Comparison of ENCODE assay signal across 8 cellular contexts in the genomic region with DNA sequence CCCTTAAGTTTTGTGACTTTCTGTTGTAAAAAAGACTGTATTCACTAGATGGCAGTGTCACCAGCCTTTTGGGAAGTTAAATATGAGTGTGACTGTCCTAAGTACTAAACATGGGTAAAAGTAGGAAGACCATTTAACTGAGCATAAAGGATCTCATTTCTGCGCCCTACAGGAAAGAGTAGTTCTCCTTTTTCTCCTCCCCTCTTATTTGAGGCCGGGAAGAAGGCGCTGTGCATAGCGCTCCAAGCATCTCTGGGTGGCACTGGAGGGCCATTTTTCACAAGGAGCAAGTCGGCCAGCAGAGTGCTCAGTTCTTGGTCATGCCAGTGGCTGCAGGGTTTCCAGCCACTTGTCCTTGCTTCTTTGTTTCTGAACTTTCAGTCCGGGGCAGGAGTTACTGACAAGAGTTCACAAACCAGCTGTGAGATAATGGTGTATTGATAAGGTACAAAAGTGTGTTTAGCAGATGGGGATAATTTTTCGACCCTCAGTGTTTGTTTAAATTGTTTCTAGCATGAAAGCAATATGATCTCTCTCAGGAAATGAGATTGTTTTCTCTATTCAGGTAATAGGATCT.
DNase-seq lines count a peak whose midpoint lies in the region; ATAC-seq and TF ChIP-seq lines count a peak whose summit lies in the region.

No MANE protein-coding gene starts in this region.

- H3K36me3 ChIP-seq in heart left ventricle (no peaks in the 10 kb centered on the region), parathyroid adenoma (ENCODE audit: control insufficient read depth, insufficient read depth, low read length) (no peaks in the 10 kb centered on the region)

- intact Hi-C loops in heart left ventricle (cut with DNase I) = loop anchor here (1.0 to 10.0 kb wide), 12 partner anchors 81 to 393 kb away; no protein-coding TSS in a partner anchor

- TF ChIP-seq POLR2A in heart left ventricle (IDR thresholded peaks at IDR 0.05) = no peak

- peak; percentile 88 for ATAC-seq in GM19452 (IDR thresholded peaks at IDR 0.05; ENCODE audit: unreplicated experiment)
- ATAC-seq in HG03565 (IDR thresholded peaks at IDR 0.05; ENCODE audit: unreplicated experiment) = peak; percentile 84
- ATAC-seq in heart left ventricle = peak; percentile 88 to 95 (median 92)
- ATAC-seq in HG03571 (IDR thresholded peaks at IDR 0.05; ENCODE audit: unreplicated experiment) = no peak

- H3K27me3 ChIP-seq in heart left ventricle (no peaks in the 10 kb centered on the region), parathyroid adenoma (ENCODE audit: control insufficient read depth, insufficient read depth, low read length) (no peaks in the 10 kb centered on the region)

- H3K27ac ChIP-seq in heart left ventricle = peak overlapping the region; percentile 3 to 79 (median 44)
- no peak overlapping the region for H3K27ac ChIP-seq in parathyroid adenoma

- no peaks in the 10 kb centered on the region for H3K9me3 ChIP-seq in heart left ventricle
- H3K9me3 ChIP-seq in parathyroid adenoma (ENCODE audit: control insufficient read depth, low read length) = no peaks in the 10 kb centered on the region

- DNase-seq in DMS114 treated with DMSO at 0.1 percent for 48 hours (lab: John Stamatoyannopoulos, UW; ENCODE audit: unreplicated experiment) (peak; percentile 51), OCI-M1 (lab: John Stamatoyannopoulos, UW) (peak; percentile 88), amygdala (lab: John Stamatoyannopoulos, UW) (peak in 53 of 56 donors; percentile 13 to 89 (median 66)), heart left ventricle (peak; percentile 76 to 82 (median 79))

- TF ChIP-seq CTCF in heart left ventricle (IDR thresholded peaks at IDR 0.05) = peak; percentile 48 to 97 (median 86)
- peak; percentile 56 for TF ChIP-seq CTCF in parathyroid adenoma (IDR thresholded peaks at IDR 0.05)

- H3K4me1 ChIP-seq in heart left ventricle (peaks cover 0 to 68% (median 30%) of the 10 kb centered on the region in 12 donors), parathyroid adenoma (no peaks in the 10 kb centered on the region)

- no peaks in the 10 kb centered on the region for H3K79me2 ChIP-seq in parathyroid adenoma

- H3K9ac ChIP-seq in parathyroid adenoma = no peak overlapping the region

- WGBS in heart left ventricle, 4 donors = 3 to 7% (median 6%) methylated on average over 7 of the region's 7 CpGs

- H2AFZ ChIP-seq in parathyroid adenoma = no peak overlapping the region

- H3K4me3 ChIP-seq in heart left ventricle (no peak overlapping the region), parathyroid adenoma (ENCODE audit: low read depth, low read length) (no peak overlapping the region)

- no peak overlapping the region for H3K4me2 ChIP-seq in parathyroid adenoma (ENCODE audit: low read length)
